In the genomic region with DNA sequence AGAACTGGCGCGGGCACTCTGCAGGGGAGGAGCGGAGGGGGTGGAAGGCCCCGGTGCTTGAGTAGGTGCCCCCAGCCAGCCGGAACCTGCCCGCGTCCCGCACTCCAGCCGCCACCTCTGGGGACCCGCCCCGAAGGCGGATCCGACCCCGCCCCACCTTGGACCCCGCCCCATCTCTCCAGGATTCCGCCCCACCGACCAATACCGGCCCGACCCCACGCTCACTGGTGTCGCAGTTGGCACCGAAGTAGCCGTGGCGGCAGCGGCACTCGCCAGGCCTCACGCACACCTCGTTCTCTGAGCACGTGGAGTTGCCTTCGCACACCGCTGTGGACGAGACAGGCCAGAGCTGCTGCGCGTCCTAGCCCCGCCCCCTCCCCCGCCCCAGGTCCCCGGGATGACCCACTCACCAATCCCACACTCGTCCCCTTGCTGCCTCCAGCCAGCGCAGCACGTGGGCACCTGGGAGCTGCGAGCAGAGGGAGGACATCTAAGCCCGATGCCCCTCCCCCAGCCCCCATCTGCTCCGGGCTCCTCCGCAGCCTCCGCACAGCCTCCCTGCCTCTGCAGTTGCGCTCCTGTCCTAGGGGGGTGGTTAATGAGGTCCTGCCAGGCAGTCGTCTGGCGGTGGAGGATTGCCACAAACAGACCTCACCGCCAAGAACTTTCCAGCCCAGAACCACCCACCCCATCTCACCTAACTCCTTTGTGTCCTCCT, we compare ENCODE assay signal across 1 cellular context.
A peak's percentile ranks its signal among the peaks of the same experiment; 100 is the strongest.
TF ChIP-seq lines count a peak whose summit lies in the region.

No MANE protein-coding gene starts in this region.

TF ChIP-seq in H1, 55 proteins besides CTCF, POLR2A, EP300 and RAD21:
- no peak for TF ChIP-seq FOSL1 (IDR thresholded peaks at IDR 0.05; ENCODE audit: insufficient read depth, low read depth, low read length)
- TF ChIP-seq, protein P1, sequence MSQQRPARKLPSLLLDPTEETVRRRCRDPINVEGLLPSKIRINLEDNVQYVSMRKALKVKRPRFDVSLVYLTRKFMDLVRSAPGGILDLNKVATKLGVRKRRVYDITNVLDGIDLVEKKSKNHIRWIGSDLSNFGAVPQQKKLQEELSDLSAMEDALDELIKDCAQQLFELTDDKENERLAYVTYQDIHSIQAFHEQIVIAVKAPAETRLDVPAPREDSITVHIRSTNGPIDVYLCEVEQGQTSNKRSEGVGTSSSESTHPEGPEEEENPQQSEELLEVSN (IDR thresholded peaks at IDR 0.05), result peak; percentile 79
- TF ChIP-seq, protein P2, sequence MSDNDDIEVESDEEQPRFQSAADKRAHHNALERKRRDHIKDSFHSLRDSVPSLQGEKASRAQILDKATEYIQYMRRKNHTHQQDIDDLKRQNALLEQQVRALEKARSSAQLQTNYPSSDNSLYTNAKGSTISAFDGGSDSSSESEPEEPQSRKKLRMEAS (IDR thresholded peaks at IDR 0.05), result peak; percentile 91
- TF ChIP-seq RNF2 (IDR thresholded peaks at IDR 0.05; ENCODE audit: borderline replicate concordance, low read depth, low read length, missing control alignments, poor library complexity, severe bottlenecking), result peak; percentile 38
TF ChIP-seq in H1: peak in this region for 3.
